8 cellular contexts compared by ENCODE assay signal in genomic region chr9:34379334-34380033, GRCh38. TPM values are rescaled to one million over a fixed set of nuclear protein-coding genes. Genes with fewer than 3 reads are reported as not detected.
DNase-seq lines count a peak whose midpoint lies in the region; ATAC-seq and TF ChIP-seq lines count a peak whose summit lies in the region.

No MANE protein-coding gene starts in this region.

- POLR2A ChIA-PET in activated CD4-positive, alpha-beta memory T cell treated with anti-CD3 and anti-CD28 coated beads for 36 hours (lab: Charles Lee): interaction anchor here (0.5 to 0.7 kb wide), 2 partner anchors 75 to 331 kb away, joined by 3 to 5 read pairs; partner anchors contain the start of gene UBAP2

- H3K9me3 Mint-ChIP-seq in activated CD4-positive, alpha-beta memory T cell treated with anti-CD3 and anti-CD28 coated beads for 36 hours: no peaks in the 10 kb centered on the region

- no peak overlapping the region for H3K27ac ChIP-seq in ectodermal cell (ENCODE audit: insufficient read depth, low read depth, low read length, poor library complexity, severe bottlenecking)
- H3K27ac ChIP-seq in lung (ENCODE audit: low read depth in 1 of 2, low read length in 1 of 2): no peak overlapping the region

- H3K4me3 ChIP-seq in ectodermal cell (ENCODE audit: insufficient read depth, low read depth, low read length) (peak overlapping the region; percentile 32), lung (no peak overlapping the region)

- 1 to 2% methylated on average over 35 of the region's 35 CpGs for WGBS in ectodermal cell, 2 experiments
- 1 to 8% methylated on average over 35 of the region's 35 CpGs for WGBS in lung, 2 donors

- H3K27ac Mint-ChIP-seq in activated CD4-positive, alpha-beta memory T cell treated with anti-CD3 and anti-CD28 coated beads for 36 hours: no peak overlapping the region

- H3K27me3 Mint-ChIP-seq in activated CD4-positive, alpha-beta memory T cell treated with anti-CD3 and anti-CD28 coated beads for 36 hours: no peaks in the 10 kb centered on the region

- H3K4me1 ChIP-seq in ectodermal cell (ENCODE audit: control insufficient read depth, insufficient read depth, low read length) (peaks cover 10% of the 10 kb centered on the region), lung (ENCODE audit: control insufficient read depth in 2 of 2, insufficient read depth in 2 of 2, low read length in 2 of 2) (peaks cover 2 to 12% of the 10 kb centered on the region in 2 donors)

- H3K4me3 Mint-ChIP-seq in activated CD4-positive, alpha-beta memory T cell treated with anti-CD3 and anti-CD28 coated beads for 36 hours: peak overlapping the region; percentile 74

- H3K36me3 Mint-ChIP-seq in activated CD4-positive, alpha-beta memory T cell treated with anti-CD3 and anti-CD28 coated beads for 36 hours: no peaks in the 10 kb centered on the region

- peaks cover 30% of the 10 kb centered on the region for H3K4me1 Mint-ChIP-seq in activated CD4-positive, alpha-beta memory T cell treated with anti-CD3 and anti-CD28 coated beads for 36 hours (ENCODE audit: low read depth)

- TF ChIP-seq CTCF in lung (IDR thresholded peaks at IDR 0.05; ENCODE audit: control extremely low read depth, extremely low read depth): peak; percentile 89

- intact Hi-C loops in activated CD4-positive, alpha-beta memory T cell treated with anti-CD3 and anti-CD28 coated beads for 36 hours (cut with micrococcal nuclease): loop anchor here (1.0 to 2.0 kb wide), 7 partner anchors 50 to 563 kb away; partner anchors contain the start of genes DCAF12, ENHO, KIF24 and NUDT2

- H3K9me3 ChIP-seq in ectodermal cell (ENCODE audit: control insufficient read depth, low read length): no peaks in the 10 kb centered on the region
- H3K9me3 ChIP-seq in lung (ENCODE audit: control insufficient read depth in 2 of 2, insufficient read depth in 1 of 2, low read length in 1 of 2): no peaks in the 10 kb centered on the region

- H3K27me3 ChIP-seq in ectodermal cell (ENCODE audit: control insufficient read depth, insufficient read depth, low read length, poor library complexity, severe bottlenecking): peaks cover 87% of the 10 kb centered on the region
- no peaks in the 10 kb centered on the region for H3K27me3 ChIP-seq in lung (ENCODE audit: control insufficient read depth, insufficient read depth)

- no peaks in the 10 kb centered on the region for H3K36me3 ChIP-seq in ectodermal cell (ENCODE audit: control insufficient read depth, insufficient read depth, low read length)
- no peaks in the 10 kb centered on the region for H3K36me3 ChIP-seq in lung (ENCODE audit: control insufficient read depth in 2 of 2, insufficient read depth in 2 of 2, low read length in 2 of 2)

- ATAC-seq in HG03354 (IDR thresholded peaks at IDR 0.05; ENCODE audit: poor library complexity, severe bottlenecking, unreplicated experiment) (peak; percentile 32), lung (ENCODE audit: insufficient read depth, low FRiP score) (peak; percentile 59), GM19397 (IDR thresholded peaks at IDR 0.05; ENCODE audit: unreplicated experiment) (no peak)

- CTCF ChIA-PET in activated CD4-positive, alpha-beta memory T cell treated with anti-CD3 and anti-CD28 coated beads for 36 hours (lab: Charles Lee): interaction anchor here (0.6 to 7.8 kb wide), 26 partner anchors 8 to 568 kb away, joined by 3 to 68 read pairs (median 3); partner anchors contain the start of genes DNAI1, FAM219A, SIGMAR1 and UBAP2

- DNase-seq in Daoy (ENCODE audit: low read depth): peak; percentile 89
- DNase-seq in NCI-H748 treated with DMSO at 0.1 percent for 48 hours (lab: John Stamatoyannopoulos, UW): peak; percentile 93
- peak; percentile 96 for DNase-seq in activated CD4-positive, alpha-beta memory T cell treated with anti-CD3 and anti-CD28 coated beads for 36 hours
- DNase-seq in lung (ENCODE audit: low spot score): peak; percentile 92
- DNase-seq in stimulated activated CD4-positive, alpha-beta T cell treated with anti-CD3 and anti-CD28 coated beads, Interleukin-4, amount 100 ng/mL, for 48 hours (ENCODE audit: low read depth in 2 of 2): peak; percentile 88 to 93

RNA-seq across cellular contexts. Expression of gene MYORG, which starts 2.8 kb away (rescaled TPM):
- total RNA-seq in Daoy (2014; rRNA removed; shearing (Covaris generic)): 0.36 and 0.86 TPM in 2 replicates
- total RNA-seq in activated CD4-positive, alpha-beta memory T cell treated with anti-CD3 and anti-CD28 coated beads for 36 hours: 1 to 10 TPM; 1.9 to 2.9 TPM
- 0.41 TPM for polyA plus RNA-seq in ectodermal cell (2013, experiment 1 of 4)
- 0.18 TPM for polyA plus RNA-seq in ectodermal cell (2013, experiment 2 of 4)
- polyA plus RNA-seq in ectodermal cell (2013, experiment 3 of 4): 0.43 TPM
- polyA plus RNA-seq in ectodermal cell (2013, experiment 4 of 4): 0.73 TPM
- total RNA-seq in lung: 10 to 100 TPM in 1 of 2 donors, 1 to 10 TPM in 1; 6.6 to 12.2 TPM
- polyA plus RNA-seq in lung: 1 to 10 TPM; 1.4 to 3.1 TPM

RNA-seq across cellular contexts. Expression of gene NUDT2, which starts 50.1 kb away (rescaled TPM):
- 51.9 and 63.5 TPM in 2 replicates for total RNA-seq in Daoy (2014; rRNA removed; shearing (Covaris generic))
- total RNA-seq in activated CD4-positive, alpha-beta memory T cell treated with anti-CD3 and anti-CD28 coated beads for 36 hours: 10 to 100 TPM; 42.4 to 43.3 TPM
- 25.5 TPM for polyA plus RNA-seq in ectodermal cell (2013, experiment 1 of 4)
- polyA plus RNA-seq in ectodermal cell (2013, experiment 2 of 4): 24.6 TPM
- 19.9 TPM for polyA plus RNA-seq in ectodermal cell (2013, experiment 3 of 4)
- 25.6 TPM for polyA plus RNA-seq in ectodermal cell (2013, experiment 4 of 4)
- total RNA-seq in lung: 10 to 100 TPM; 11.7 to 12.5 TPM
- polyA plus RNA-seq in lung: 10 to 100 TPM; 18.7 to 20.1 TPM

RNA-seq across cellular contexts. Expression of gene KIF24, which starts 50.4 kb away (rescaled TPM):
- 5.8 and 6.3 TPM in 2 replicates for total RNA-seq in Daoy (2014; rRNA removed; shearing (Covaris generic))
- total RNA-seq in activated CD4-positive, alpha-beta memory T cell treated with anti-CD3 and anti-CD28 coated beads for 36 hours: 1 to 10 TPM; 5.6 to 5.7 TPM
- polyA plus RNA-seq in ectodermal cell (2013, experiment 1 of 4): 9.9 TPM
- 10.5 TPM for polyA plus RNA-seq in ectodermal cell (2013, experiment 2 of 4)
- polyA plus RNA-seq in ectodermal cell (2013, experiment 3 of 4): 8.1 TPM
- 7.2 TPM for polyA plus RNA-seq in ectodermal cell (2013, experiment 4 of 4)
- total RNA-seq in lung: 1 to 10 TPM; 3.0 to 4.3 TPM
- polyA plus RNA-seq in lung: under 1 TPM; 0.63 to 0.71 TPM
